8 cellular contexts compared by ENCODE assay signal in the genomic region with DNA sequence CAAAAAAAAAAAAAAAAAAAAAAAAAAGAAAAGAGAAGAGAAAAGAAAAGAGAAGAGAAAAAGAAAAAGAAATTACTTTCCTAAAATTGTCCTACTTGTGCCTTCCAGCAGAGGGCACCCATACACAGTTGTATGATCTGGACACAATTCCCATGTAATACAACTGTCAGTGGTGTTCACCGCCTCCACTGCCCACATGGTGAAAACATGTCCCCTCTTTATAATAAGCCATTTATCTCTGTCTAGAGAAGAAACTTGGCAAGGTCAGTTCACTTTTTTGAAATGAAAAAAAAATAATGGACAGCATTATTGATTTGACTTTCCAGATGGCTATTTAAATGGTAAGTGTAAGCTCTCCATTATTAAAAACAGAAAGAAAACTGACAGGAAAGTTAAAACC.
A peak's percentile ranks its signal among the peaks of the same experiment; 100 is the strongest.
DNase-seq lines count a peak whose midpoint lies in the region; ATAC-seq and TF ChIP-seq lines count a peak whose summit lies in the region.

No MANE protein-coding gene starts in this region.

- TF ChIP-seq EP300 in esophagus muscularis mucosa (IDR thresholded peaks at IDR 0.05) = no peak

- H3K27ac Mint-ChIP-seq in activated CD4-positive, alpha-beta T cell treated with anti-CD3 and anti-CD28 coated beads, Interleukin-2, amount 10 ng/mL, durations not matched to agents 7 days and 5 days = no peak overlapping the region
- H3K27ac Mint-ChIP-seq in nephron progenitor cell = no peak overlapping the region

- no peak overlapping the region for H3K27ac ChIP-seq in esophagus muscularis mucosa (replicated peaks in 1 of 4)

- no peaks in the 10 kb centered on the region for H3K4me1 Mint-ChIP-seq in activated CD4-positive, alpha-beta T cell treated with anti-CD3 and anti-CD28 coated beads, Interleukin-2, amount 10 ng/mL, durations not matched to agents 7 days and 5 days
- H3K4me1 Mint-ChIP-seq in nephron progenitor cell = peaks cover 47% of the 10 kb centered on the region

- H3K36me3 Mint-ChIP-seq in activated CD4-positive, alpha-beta T cell treated with anti-CD3 and anti-CD28 coated beads, Interleukin-2, amount 10 ng/mL, durations not matched to agents 7 days and 5 days (ENCODE audit: low read depth) = no peaks in the 10 kb centered on the region
- no peaks in the 10 kb centered on the region for H3K36me3 Mint-ChIP-seq in nephron progenitor cell (ENCODE audit: low read depth)

- H3K4me1 ChIP-seq in esophagus muscularis mucosa = no peaks in the 10 kb centered on the region

- no peaks in the 10 kb centered on the region for H3K9me3 Mint-ChIP-seq in activated CD4-positive, alpha-beta T cell treated with anti-CD3 and anti-CD28 coated beads, Interleukin-2, amount 10 ng/mL, durations not matched to agents 7 days and 5 days
- no peaks in the 10 kb centered on the region for H3K9me3 Mint-ChIP-seq in nephron progenitor cell

- no peaks in the 10 kb centered on the region for H3K36me3 ChIP-seq in esophagus muscularis mucosa

- peak; percentile 30 to 64 (median 45) for TF ChIP-seq CTCF in esophagus muscularis mucosa (IDR thresholded peaks at IDR 0.05)
- peak; percentile 62 for TF ChIP-seq CTCF in nephron progenitor cell (IDR thresholded peaks at IDR 0.05)

- no peak for TF ChIP-seq POLR2A in esophagus muscularis mucosa (IDR thresholded peaks at IDR 0.05; ENCODE audit: low read depth)

- H3K27me3 Mint-ChIP-seq in activated CD4-positive, alpha-beta T cell treated with anti-CD3 and anti-CD28 coated beads, Interleukin-2, amount 10 ng/mL, durations not matched to agents 7 days and 5 days = no peaks in the 10 kb centered on the region
- no peaks in the 10 kb centered on the region for H3K27me3 Mint-ChIP-seq in nephron progenitor cell (ENCODE audit: low read depth, poor library complexity)

- H3K4me3 ChIP-seq in esophagus muscularis mucosa = no peak overlapping the region

- intact Hi-C loops in esophagus muscularis mucosa (cut with DNase I) = no loop called here

- POLR2A ChIA-PET in activated CD4-positive, alpha-beta T cell treated with anti-CD3 and anti-CD28 coated beads, Interleukin-2, amount 10 ng/mL, durations not matched to agents 7 days and 5 days (lab: Charles Lee) = no interaction called here

- WGBS in esophagus muscularis mucosa = 4% methylated on average over 1 of the region's 1 CpG

- CTCF ChIA-PET in activated CD4-positive, alpha-beta T cell treated with anti-CD3 and anti-CD28 coated beads, Interleukin-2, amount 10 ng/mL, durations not matched to agents 7 days and 5 days (lab: Charles Lee) = no interaction called here

- DNase-seq in activated CD4-positive, alpha-beta T cell treated with anti-CD3 and anti-CD28 coated beads, Interleukin-2, amount 10 ng/mL, durations not matched to agents 7 days and 5 days = peak; percentile 16
- no peak for DNase-seq in activated CD4-positive, alpha-beta T cell treated with anti-CD3 and anti-CD28 coated beads for 1 hour
- peak; percentile 57 for DNase-seq in HT1080 (ENCODE audit: low read depth)
- DNase-seq in SHP77 (lab: John Stamatoyannopoulos, UW) = peak; percentile 46 to 52
- DNase-seq in esophagus muscularis mucosa (ENCODE audit: extremely low spot score) = no peak
- DNase-seq in nephron progenitor cell = peak; percentile 49
- no peak for DNase-seq in T-helper 9 cell

- ATAC-seq in GM21515 (IDR thresholded peaks at IDR 0.05; ENCODE audit: unreplicated experiment) = peak; percentile 93

- no peak overlapping the region for H3K4me3 Mint-ChIP-seq in activated CD4-positive, alpha-beta T cell treated with anti-CD3 and anti-CD28 coated beads, Interleukin-2, amount 10 ng/mL, durations not matched to agents 7 days and 5 days
- no peak overlapping the region for H3K4me3 Mint-ChIP-seq in nephron progenitor cell

- H3K27me3 ChIP-seq in esophagus muscularis mucosa = no peaks in the 10 kb centered on the region

- H3K9me3 ChIP-seq in esophagus muscularis mucosa = no peaks in the 10 kb centered on the region

Comparison
In these comparisons a context has a peak if more than half of its experiments do, and no peak if none do; other contexts are left out.
1. DNase-seq: peak in activated CD4-positive, alpha-beta T cell treated with anti-CD3 and anti-CD28 coated beads, Interleukin-2, amount 10 ng/mL, durations not matched to agents 7 days and 5 days (single experiment), HT1080 (single experiment), SHP77 (2 of 2) and nephron progenitor cell (single experiment); none in activated CD4-positive, alpha-beta T cell treated with anti-CD3 and anti-CD28 coated beads for 1 hour (single experiment), esophagus muscularis mucosa (single experiment) and T-helper 9 cell (single experiment).